ENCODE assay signal across 20 cellular contexts in the genomic region with DNA sequence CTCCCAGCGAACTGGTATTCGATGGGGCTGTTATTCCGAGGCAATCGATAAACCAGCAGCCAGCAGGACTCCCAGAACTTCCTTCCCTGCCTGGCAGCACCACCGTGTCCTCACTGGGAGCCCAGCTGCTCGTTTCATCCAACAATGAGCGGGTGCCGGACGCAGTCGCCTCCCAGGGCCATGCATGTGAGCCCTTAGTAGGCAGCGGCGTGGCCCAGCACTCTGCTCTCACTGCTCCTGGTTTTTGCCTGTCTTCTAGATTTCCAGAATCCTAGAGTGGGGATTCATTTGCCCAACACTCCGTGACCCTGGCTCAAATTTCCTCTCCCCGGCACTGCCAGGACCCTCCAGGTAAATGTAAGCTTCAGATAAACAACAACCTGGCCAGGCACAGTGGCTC. TPM values are rescaled to one million over a fixed set of nuclear protein-coding genes. Genes with fewer than 3 reads are reported as not detected.
DNase-seq lines count a peak whose midpoint lies in the region; ATAC-seq and TF ChIP-seq lines count a peak whose summit lies in the region.
"Had no signal": no experiment of that assay in that cellular context is flagged by ENCODE, and none has a peak within 500 bp of the region (broad histone marks: within the 10 kb centered on the region; RNA-seq: fewer than 3 reads in every experiment).

No MANE protein-coding gene starts in this region.

- CTCF ChIA-PET in naive thymus-derived CD4-positive, alpha-beta T cell (lab: Charles Lee) = interaction anchor here (0.6 to 1.2 kb wide), 2 partner anchors 28 to 357 kb away, joined by 4 to 6 read pairs; no protein-coding TSS in a partner anchor

- H3K4me3 Mint-ChIP-seq in GM23338 = no peak overlapping the region
- H3K4me3 Mint-ChIP-seq in glutamatergic neuron (ENCODE audit: unreplicated experiment) = no peak overlapping the region
- H3K4me3 Mint-ChIP-seq in naive thymus-derived CD4-positive, alpha-beta T cell = no peak overlapping the region
- H3K4me3 Mint-ChIP-seq: CD4-positive, alpha-beta memory T cell; HFFc6 had no signal

- H3K27me3 ChIP-seq in GM23338 (ENCODE audit: insufficient read depth) = no peaks in the 10 kb centered on the region
- H3K27me3 ChIP-seq in mucosa of stomach (ENCODE audit: control insufficient read depth, insufficient read depth, low read length) = no peaks in the 10 kb centered on the region
- no peaks in the 10 kb centered on the region for H3K27me3 ChIP-seq in naive thymus-derived CD4-positive, alpha-beta T cell (ENCODE audit: control insufficient read depth in 2 of 2, insufficient read depth in 2 of 2, low read length in 2 of 2)
- H3K27me3 ChIP-seq: BE2C, MG63, Peyer's patch had no signal

- H3K27ac ChIP-seq in GM23338 (ENCODE audit: low read depth) = no peak overlapping the region
- H3K27ac ChIP-seq in naive thymus-derived CD4-positive, alpha-beta T cell (ENCODE audit: low read depth, low read length) = no peak overlapping the region
- H3K27ac ChIP-seq: GM23248, HL-60, Peyer's patch had no signal

- H3K4me1 ChIP-seq in GM23338 (ENCODE audit: insufficient read depth) = peaks cover 8% of the 10 kb centered on the region
- peaks cover 46% of the 10 kb centered on the region for H3K4me1 ChIP-seq in mucosa of stomach (ENCODE audit: control insufficient read depth, insufficient read depth, low read length)
- no peaks in the 10 kb centered on the region for H3K4me1 ChIP-seq in naive thymus-derived CD4-positive, alpha-beta T cell (ENCODE audit: control insufficient read depth in 2 of 2, insufficient read depth in 2 of 2, low read length in 2 of 2)

- H3K4me1 Mint-ChIP-seq in GM23338 (peaks cover 28% of the 10 kb centered on the region), glutamatergic neuron (ENCODE audit: low read depth, unreplicated experiment) (peaks cover 29% of the 10 kb centered on the region)
- peaks cover 0 to 3% (median 0%) of the 10 kb centered on the region in 7 donors for H3K4me1 Mint-ChIP-seq in naive thymus-derived CD4-positive, alpha-beta T cell
- H3K4me1 Mint-ChIP-seq: CD4-positive, alpha-beta memory T cell had no signal

- no peak overlapping the region for H3K4me3 ChIP-seq in GM23338
- H3K4me3 ChIP-seq in mucosa of stomach (ENCODE audit: low read length) = no peak overlapping the region
- no peak overlapping the region for H3K4me3 ChIP-seq in naive thymus-derived CD4-positive, alpha-beta T cell (ENCODE audit: low read length)
- H3K4me3 ChIP-seq: GM23248, MG63, Peyer's patch had no signal

- H3K9me3 Mint-ChIP-seq in GM23338 (peaks cover 6% of the 10 kb centered on the region; the same call in 2 of the 3 replicates), glutamatergic neuron (ENCODE audit: unreplicated experiment) (peaks cover 2% of the 10 kb centered on the region)
- peaks cover 0 to 3% (median 0%) of the 10 kb centered on the region in 11 donors for H3K9me3 Mint-ChIP-seq in naive thymus-derived CD4-positive, alpha-beta T cell
- H3K9me3 Mint-ChIP-seq: CD4-positive, alpha-beta memory T cell; HFFc6 had no signal

- intact Hi-C loops in naive thymus-derived CD4-positive, alpha-beta T cell (cut with micrococcal nuclease) = no loop called here

- POLR2A ChIA-PET in naive thymus-derived CD4-positive, alpha-beta T cell (lab: Charles Lee) = no interaction called here

- no peaks in the 10 kb centered on the region for H4K20me1 ChIP-seq in GM23338 (replicated peaks; ENCODE audit: insufficient read depth)

- H3K27me3 Mint-ChIP-seq in GM23338 (ENCODE audit: insufficient read depth, low read depth, poor library complexity) (peaks cover 22% of the 10 kb centered on the region), glutamatergic neuron (ENCODE audit: unreplicated experiment) (no peaks in the 10 kb centered on the region)
- H3K27me3 Mint-ChIP-seq in naive thymus-derived CD4-positive, alpha-beta T cell = no peaks in the 10 kb centered on the region
- H3K27me3 Mint-ChIP-seq: CD4-positive, alpha-beta memory T cell had no signal

- H2AFZ ChIP-seq in GM23338 = no peak overlapping the region
- H2AFZ ChIP-seq: GM23248 had no signal

- H3K79me2 ChIP-seq in GM23338 (replicated peaks; ENCODE audit: insufficient read depth) = no peaks in the 10 kb centered on the region

- H3F3A ChIP-seq in GM23338 (replicated peaks; ENCODE audit: low read depth) = no peaks in the 10 kb centered on the region

- H3K36me3 Mint-ChIP-seq in GM23338 (ENCODE audit: low read depth) = no peaks in the 10 kb centered on the region; the same call in 2 of the 3 replicates
- no peaks in the 10 kb centered on the region for H3K36me3 Mint-ChIP-seq in glutamatergic neuron (ENCODE audit: unreplicated experiment)
- H3K36me3 Mint-ChIP-seq in naive thymus-derived CD4-positive, alpha-beta T cell = peaks cover 0 to 9% (median 0%) of the 10 kb centered on the region in 5 donors
- H3K36me3 Mint-ChIP-seq: CD4-positive, alpha-beta memory T cell had no signal

- no peak for TF ChIP-seq CTCF in GM23338 (conservative IDR thresholded peaks at IDR 0.05; ENCODE audit: low read depth in 2 of 2)
- no peak for TF ChIP-seq CTCF in glutamatergic neuron (IDR thresholded peaks at IDR 0.05; ENCODE audit: partially characterized antibody, unreplicated experiment)

- no peak overlapping the region for H3K4me2 ChIP-seq in GM23338

- DNase-seq in GM23338 (ENCODE audit: low spot score) (no peak), NCI-H1092 (lab: John Stamatoyannopoulos, UW) (peak; percentile 51), glutamatergic neuron (peak; percentile 16), pons (ENCODE audit: low spot score) (no peak), GOT3 (lab: John Stamatoyannopoulos, UW) (no peak)
- DNase-seq in naive thymus-derived CD4-positive, alpha-beta T cell = no peak
- DNase-seq: BE2C; CD4-positive, alpha-beta memory T cell; GF-D8; GM23248; HFFc6; KBM-7; MG63; NCI-H2029; NCI-H226; NCI-H82; Peyer's patch; SIG-M5 had no signal

- peak overlapping the region; percentile 38; the same call in 1 of the 2 replicates for H3K27ac Mint-ChIP-seq in GM23338
- peak overlapping the region; percentile 55 for H3K27ac Mint-ChIP-seq in glutamatergic neuron (ENCODE audit: unreplicated experiment)
- H3K27ac Mint-ChIP-seq in naive thymus-derived CD4-positive, alpha-beta T cell = peak overlapping the region in 1 of 9 donors; percentile 46
- H3K27ac Mint-ChIP-seq: CD4-positive, alpha-beta memory T cell; HFFc6 had no signal

- H3K9me2 ChIP-seq in GM23338 (ENCODE audit: insufficient read depth) = no peaks in the 10 kb centered on the region

- H3K36me3 ChIP-seq in GM23338 (ENCODE audit: insufficient read depth) (no peaks in the 10 kb centered on the region), mucosa of stomach (ENCODE audit: control insufficient read depth, insufficient read depth, low read length) (no peaks in the 10 kb centered on the region)
- H3K36me3 ChIP-seq in naive thymus-derived CD4-positive, alpha-beta T cell (ENCODE audit: control insufficient read depth in 2 of 3, insufficient read depth in 3 of 3, low read length in 3 of 3) = no peaks in the 10 kb centered on the region
- H3K36me3 ChIP-seq: BE2C, MG63, Peyer's patch had no signal

- ATAC-seq in GM23338 = 0 out of 3 replicates have a peak, but pooled peaks have one; percentile 7
- no peak for ATAC-seq in naive thymus-derived CD4-positive, alpha-beta T cell

- peak overlapping the region; percentile 20 for H3K9ac ChIP-seq in mucosa of stomach (ENCODE audit: low read length)
- H3K9ac ChIP-seq: GM23248 had no signal

- no peaks in the 10 kb centered on the region for H3K9me3 ChIP-seq in mucosa of stomach (ENCODE audit: control insufficient read depth, low read length)
- H3K9me3 ChIP-seq in naive thymus-derived CD4-positive, alpha-beta T cell (ENCODE audit: control insufficient read depth in 2 of 3, low read length in 3 of 3) = no peaks in the 10 kb centered on the region
- H3K9me3 ChIP-seq: BE2C, MG63, Peyer's patch had no signal

TF ChIP-seq in GM23338, 12 proteins besides CTCF, POLR2A, EP300 and RAD21 (continues in another document):
- TF ChIP-seq STAT1 (IDR thresholded peaks at IDR 0.05; ENCODE audit: unreplicated experiment) (no peak), JUNB (IDR thresholded peaks at IDR 0.05; ENCODE audit: unreplicated experiment) (no peak), EZH2phosphoT487 (IDR thresholded peaks at IDR 0.05; ENCODE audit: unreplicated experiment) (no peak), NANOG (IDR thresholded peaks at IDR 0.05; ENCODE audit: borderline replicate concordance) (no peak), POLR2AphosphoS5 (IDR thresholded peaks at IDR 0.05; ENCODE audit: low read depth) (no peak), ZNF331 (CRISPR knock-in tag; IDR thresholded peaks at IDR 0.05; ENCODE audit: low read depth) (no peak)

RNA-seq across cellular contexts. Expression of a gene that starts 29.1 kb away (rescaled TPM):
- 1.4 and 3.7 TPM in 2 replicates for total RNA-seq in GM23338 (2014; rRNA removed; shearing (Covaris generic))
- 3.6 and 3.9 TPM in 2 replicates for polyA plus RNA-seq in GM23338 (2016; fragmentation: Nextera tagmentation; extraction: Ambion mirVana)
- 140 TPM for total RNA-seq in glutamatergic neuron (ENCODE audit: unreplicated experiment)
- total RNA-seq in naive thymus-derived CD4-positive, alpha-beta T cell = 1 to 10 TPM in 3 of 5 experiments, under 1 TPM in 2; 0.35 to 2.5 (median 1.0) TPM
- not detected for polyA plus RNA-seq in naive thymus-derived CD4-positive, alpha-beta T cell

RNA-seq across cellular contexts. Expression of a gene that starts 48.5 kb away (rescaled TPM):
- 19.9 and 27.0 TPM in 2 replicates for total RNA-seq in GM23338 (2014; rRNA removed; shearing (Covaris generic))
- 14.0 and 17.3 TPM in 2 replicates for polyA plus RNA-seq in GM23338 (2016; fragmentation: Nextera tagmentation; extraction: Ambion mirVana)
- total RNA-seq in glutamatergic neuron (ENCODE audit: unreplicated experiment) = 23.2 TPM
- 10 to 100 TPM; 14.0 to 24.1 (median 17.2) TPM for total RNA-seq in naive thymus-derived CD4-positive, alpha-beta T cell
- 10 to 100 TPM; 16.8 to 19.9 TPM for polyA plus RNA-seq in naive thymus-derived CD4-positive, alpha-beta T cell

Comparison
In these comparisons a context has a peak if more than half of its experiments do, and no peak if none do; other contexts are left out.
1. DNase-seq: peak in NCI-H1092 (single experiment) and glutamatergic neuron (single experiment); none in GM23338 (single experiment), naive thymus-derived CD4-positive, alpha-beta T cell (0 of 9), pons (single experiment) and GOT3 (single experiment).
2. RNA of a gene that starts 29.1 kb away (total RNA-seq): 140 TPM in glutamatergic neuron (single experiment); 1.4 to 3.7 TPM in GM23338 and 0.35 to 2.5 TPM in naive thymus-derived CD4-positive, alpha-beta T cell; every median in the first group is over 10 times any median in the second.